Comparison of ENCODE assay signal across 27 cellular contexts in the genomic region with DNA sequence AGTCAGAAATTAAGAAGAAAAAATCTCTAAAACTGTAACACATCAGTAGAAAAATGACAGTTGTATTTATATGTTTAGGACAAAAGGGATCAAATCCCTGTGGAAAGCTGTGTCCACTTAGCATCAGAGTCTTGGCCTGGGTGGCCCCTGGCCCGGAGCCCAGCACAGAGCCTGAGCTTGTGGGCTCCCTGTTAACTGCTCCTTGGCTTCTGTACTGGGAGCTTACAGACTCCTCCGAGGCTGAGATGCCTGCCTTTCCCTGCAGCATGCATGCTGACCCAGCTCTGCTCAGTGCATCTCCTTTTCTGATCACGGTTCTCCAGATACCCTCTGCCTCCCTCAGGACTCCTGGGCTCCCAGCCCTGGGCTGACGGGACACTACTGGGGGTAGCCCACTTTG.
"Had no signal": no experiment of that assay in that cellular context is flagged by ENCODE, and none has a peak within 500 bp of the region (broad histone marks: within the 10 kb centered on the region; RNA-seq: fewer than 3 reads in every experiment).

No MANE protein-coding gene starts in this region.

- H3K79me2 ChIP-seq: parathyroid adenoma had no signal

- H3K27ac ChIP-seq: neural progenitor cell, ovary, parathyroid adenoma, psoas muscle, right lobe of liver, sigmoid colon, suprapubic skin, thoracic aorta, thyroid gland, tibial nerve, upper lobe of left lung, uterus had no signal

- H3K9me3 ChIP-seq: ovary, psoas muscle, right lobe of liver, sigmoid colon, suprapubic skin, thoracic aorta, thyroid gland, tibial nerve, upper lobe of left lung, uterus had no signal

- H3K9ac ChIP-seq: neural progenitor cell, parathyroid adenoma had no signal

- H3K27me3 ChIP-seq: neural progenitor cell, ovary, right lobe of liver, sigmoid colon, suprapubic skin, thyroid gland, tibial nerve, upper lobe of left lung, uterus had no signal

- H3K4me3 ChIP-seq: neural progenitor cell, ovary, psoas muscle, right lobe of liver, sigmoid colon, suprapubic skin, thoracic aorta, thyroid gland, tibial nerve, upper lobe of left lung, uterus had no signal

- H3K36me3 ChIP-seq: neural progenitor cell, ovary, right lobe of liver, sigmoid colon, suprapubic skin, thoracic aorta, thyroid gland, tibial nerve, upper lobe of left lung, uterus had no signal

- ATAC-seq: naive thymus-derived CD4-positive, alpha-beta T cell; natural killer cell; psoas muscle; right cardiac atrium; right lobe of liver; stimulated activated memory B cell treated with anti-CD40 and anti-IgM and Interleukin-4, amounts not matched to agents 10 μg/mL and 1 μg/mL and 100 μg/mL, for 72 hours; stimulated activated naive CD8-positive, alpha-beta T cell treated with anti-CD3 and anti-CD28 coated beads, Interleukin-15, amount 100 ng/mL, for 72 hours; stimulated activated naive CD8-positive, alpha-beta T cell treated with anti-CD3 and anti-CD28 coated beads, Interleukin-15, Interleukin-2, amounts not matched to agents 100 U/mL and 50 U/mL, for 24 hours had no signal

- H3K4me2 ChIP-seq: neural progenitor cell had no signal

- H2AFZ ChIP-seq: neural progenitor cell, parathyroid adenoma had no signal

- H3K4me1 ChIP-seq: neural progenitor cell, parathyroid adenoma, psoas muscle, right lobe of liver, sigmoid colon, suprapubic skin, thyroid gland, tibial nerve, upper lobe of left lung, uterus had no signal

- DNase-seq: naive thymus-derived CD4-positive, alpha-beta T cell; natural killer cell; occipital lobe; ovary; psoas muscle; right cardiac atrium; right lobe of liver; sigmoid colon; small intestine; stimulated activated CD4-positive, alpha-beta T cell treated with anti-CD3 and anti-CD28 coated beads, Interleukin-15, amount 100 ng/mL, for 24 hours; stimulated activated CD4-positive, alpha-beta T cell treated with anti-CD3 and anti-CD28 coated beads, Interleukin-2, amount 100 ng/mL, for 24 hours; stimulated activated CD4-positive, alpha-beta T cell treated with anti-CD3 and anti-CD28 coated beads, Interleukin-2, amount 100 ng/mL, for 48 hours; stimulated activated CD4-positive, alpha-beta T cell treated with anti-CD3 and anti-CD28 coated beads, Interleukin-4, amount 100 ng/mL, for 24 hours; stimulated activated naive CD4-positive, alpha-beta T cell; stimulated activated naive CD8-positive, alpha-beta T cell treated with anti-CD3 and anti-CD28 coated beads, Interleukin-15, amount 100 ng/mL, for 72 hours; stimulated activated naive CD8-positive, alpha-beta T cell treated with anti-CD3 and anti-CD28 coated beads, Interleukin-15, Interleukin-2, amounts not matched to agents 100 U/mL and 50 U/mL, for 24 hours; substantia nigra; thyroid gland; trophoblast cell; uterus had no signal

- FAIRE-seq: small intestine had no signal
